Comparison of ENCODE assay signal across 22 cellular contexts in the genomic region with DNA sequence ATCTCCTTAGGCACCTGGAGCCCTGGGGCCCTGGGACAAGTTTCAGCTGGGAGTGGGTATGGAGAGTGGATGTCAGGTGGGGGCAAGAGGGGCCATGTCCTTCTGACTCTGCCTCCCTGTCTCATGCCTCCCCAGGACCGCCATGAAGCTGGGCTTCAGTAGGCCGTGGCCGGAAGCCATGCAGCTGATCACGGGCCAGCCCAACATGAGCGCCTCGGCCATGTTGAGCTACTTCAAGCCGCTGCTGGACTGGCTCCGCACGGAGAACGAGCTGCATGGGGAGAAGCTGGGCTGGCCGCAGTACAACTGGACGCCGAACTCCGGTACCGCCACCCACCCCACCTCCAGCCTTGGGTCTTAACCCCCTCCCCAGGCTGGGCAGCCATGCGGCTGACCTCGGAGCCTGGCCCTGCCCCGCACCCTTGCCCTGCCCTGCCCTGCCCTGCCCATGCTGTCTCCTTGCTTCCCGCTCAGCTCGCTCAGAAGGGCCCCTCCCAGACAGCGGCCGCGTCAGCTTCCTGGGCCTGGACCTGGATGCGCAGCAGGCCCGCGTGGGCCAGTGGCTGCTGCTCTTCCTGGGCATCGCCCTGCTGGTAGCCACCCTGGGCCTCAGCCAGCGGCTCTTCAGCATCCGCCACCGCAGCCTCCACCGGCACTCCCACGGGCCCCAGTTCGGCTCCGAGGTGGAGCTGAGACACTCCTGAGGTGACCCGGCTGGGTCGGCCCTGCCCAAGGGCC. TPM values are rescaled to one million over a fixed set of nuclear protein-coding genes. Genes with fewer than 3 reads are reported as not detected.
"Had no signal": no experiment of that assay in that cellular context is flagged by ENCODE, and none has a peak within 500 bp of the region (broad histone marks: within the 10 kb centered on the region; RNA-seq: fewer than 3 reads in every experiment).

No MANE protein-coding gene starts in this region.

- H3K27ac ChIP-seq: coronary artery, heart left ventricle, ovary, right atrium auricular region, tibial artery had no signal

- H3K9me3 ChIP-seq: heart left ventricle, ovary, right atrium auricular region, tibial artery had no signal

- H3K36me3 ChIP-seq: ovary, right atrium auricular region, tibial artery had no signal

- H3K4me3 ChIP-seq: coronary artery, heart left ventricle, ovary, right atrium auricular region, tibial artery had no signal

- DNase-seq: central memory CD4-positive, alpha-beta T cell; effector memory CD4-positive, alpha-beta T cell; hippocampal formation; naive thymus-derived CD8-positive, alpha-beta T cell; ovary; small intestine; stimulated activated CD4-positive, alpha-beta T cell treated with anti-CD3 and anti-CD28 coated beads, Interleukin-2, amount 100 ng/mL, for 48 hours; stimulated activated naive CD4-positive, alpha-beta T cell treated with Interleukin-2 at 50 U/mL for 16 hours; tibial artery had no signal

- H3K27me3 ChIP-seq: ovary, right atrium auricular region had no signal

- ATAC-seq: esophagus mucosa; naive thymus-derived CD8-positive, alpha-beta T cell had no signal

- FAIRE-seq: endometrium, frontal cortex, small intestine had no signal

- H3K4me1 ChIP-seq: heart left ventricle, right atrium auricular region, tibial artery had no signal

RNA-seq across cellular contexts. Expression of gene KCNH6, which starts 26.3 kb away (rescaled TPM):
- total RNA-seq: chondrocyte; esophagus mucosa; fibroblast of lung; frontal cortex; glomerular endothelial cell; heart left ventricle; naive thymus-derived CD8-positive, alpha-beta T cell; posterior vena cava; right atrium auricular region; ureter had no signal
- polyA plus RNA-seq: fibroblast of lung; liver; naive thymus-derived CD8-positive, alpha-beta T cell; neural cell; ovary had no signal
